In the genomic region with DNA sequence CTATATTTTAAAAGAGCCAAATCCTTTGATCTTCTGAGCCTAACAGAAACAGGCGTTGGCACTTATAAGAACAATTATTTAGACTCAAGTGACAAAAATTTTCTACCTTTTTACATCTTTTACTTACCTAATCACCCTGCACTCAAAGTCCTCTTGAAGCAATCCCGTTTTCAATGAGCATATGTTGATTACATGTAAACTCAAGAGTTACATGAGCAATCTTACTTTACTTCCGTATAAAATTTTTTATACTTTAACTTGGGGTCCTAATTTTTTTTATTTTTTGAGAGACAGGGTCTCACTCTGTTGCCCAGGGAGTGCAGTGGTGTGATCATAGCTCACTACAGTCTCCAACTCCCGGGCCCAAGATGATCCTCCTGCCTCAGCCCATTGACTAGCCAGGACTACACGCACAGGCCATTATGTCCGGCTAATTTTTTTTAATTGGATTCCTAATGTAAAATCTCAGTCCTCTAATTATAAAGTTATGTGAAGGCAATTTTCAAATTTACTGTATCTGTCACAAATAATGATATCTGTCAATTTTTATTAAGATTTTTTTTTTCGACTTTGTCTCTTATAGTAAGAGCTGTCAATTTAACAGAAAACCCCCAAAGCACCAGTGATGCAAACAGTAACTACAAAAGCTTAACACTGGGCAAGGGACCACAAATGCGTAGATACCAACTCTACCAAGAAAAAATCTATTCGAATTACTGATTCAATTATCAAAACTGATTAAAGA, we compare ENCODE assay signal across 1 cellular context.
TF ChIP-seq lines count a peak whose summit lies in the region.

No MANE protein-coding gene starts in this region.

TF ChIP-seq in GM12878, 131 proteins besides CTCF, POLR2A, EP300 and RAD21:
- TF ChIP-seq, protein P1, sequence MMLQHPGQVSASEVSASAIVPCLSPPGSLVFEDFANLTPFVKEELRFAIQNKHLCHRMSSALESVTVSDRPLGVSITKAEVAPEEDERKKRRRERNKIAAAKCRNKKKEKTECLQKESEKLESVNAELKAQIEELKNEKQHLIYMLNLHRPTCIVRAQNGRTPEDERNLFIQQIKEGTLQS (IDR thresholded peaks at IDR 0.05; ENCODE audit: borderline replicate concordance, extremely low read depth, low read depth, low read length), result no peak
- TF ChIP-seq MYC (IDR thresholded peaks at IDR 0.05; ENCODE audit: insufficient read depth, insufficient read length, insufficient replicate concordance, low read length, severe bottlenecking) (no peak), ATF7 (IDR thresholded peaks at IDR 0.05; ENCODE audit: low read depth) (no peak), HDAC2 (IDR thresholded peaks at IDR 0.05) (no peak), TCF12 (IDR thresholded peaks at IDR 0.05; ENCODE audit: low read depth, low read length) (no peak), JUND (IDR thresholded peaks at IDR 0.05; ENCODE audit: low read depth, low read length) (no peak), BCL11A (IDR thresholded peaks at IDR 0.05; ENCODE audit: low read depth, low read length) (no peak), SUZ12 (IDR thresholded peaks at IDR 0.05; ENCODE audit: unreplicated experiment) (no peak), RB1 (IDR thresholded peaks at IDR 0.05; ENCODE audit: borderline replicate concordance) (no peak), GATAD2B (conservative IDR thresholded peaks at IDR 0.05; ENCODE audit: low read depth) (no peak), MTA3 (IDR thresholded peaks at IDR 0.05; ENCODE audit: borderline replicate concordance, low read length) (0 out of 2 replicates have a peak, but pooled peaks have one; percentile 50), POLR2AphosphoS2 (IDR thresholded peaks at IDR 0.05; ENCODE audit: low read depth, low read length) (peak; percentile 2; the same call in 1 of the 2 replicates), BMI1 (IDR thresholded peaks at IDR 0.05; ENCODE audit: borderline replicate concordance) (no peak), CBX3 (IDR thresholded peaks at IDR 0.05; ENCODE audit: borderline replicate concordance, low read depth) (no peak), WRNIP1 (IDR thresholded peaks at IDR 0.05; ENCODE audit: borderline replicate concordance, low read depth, low read length) (no peak), RCOR1 (conservative IDR thresholded peaks at IDR 0.05; ENCODE audit: low read depth, low read length) (no peak)
- TF ChIP-seq, protein P2, sequence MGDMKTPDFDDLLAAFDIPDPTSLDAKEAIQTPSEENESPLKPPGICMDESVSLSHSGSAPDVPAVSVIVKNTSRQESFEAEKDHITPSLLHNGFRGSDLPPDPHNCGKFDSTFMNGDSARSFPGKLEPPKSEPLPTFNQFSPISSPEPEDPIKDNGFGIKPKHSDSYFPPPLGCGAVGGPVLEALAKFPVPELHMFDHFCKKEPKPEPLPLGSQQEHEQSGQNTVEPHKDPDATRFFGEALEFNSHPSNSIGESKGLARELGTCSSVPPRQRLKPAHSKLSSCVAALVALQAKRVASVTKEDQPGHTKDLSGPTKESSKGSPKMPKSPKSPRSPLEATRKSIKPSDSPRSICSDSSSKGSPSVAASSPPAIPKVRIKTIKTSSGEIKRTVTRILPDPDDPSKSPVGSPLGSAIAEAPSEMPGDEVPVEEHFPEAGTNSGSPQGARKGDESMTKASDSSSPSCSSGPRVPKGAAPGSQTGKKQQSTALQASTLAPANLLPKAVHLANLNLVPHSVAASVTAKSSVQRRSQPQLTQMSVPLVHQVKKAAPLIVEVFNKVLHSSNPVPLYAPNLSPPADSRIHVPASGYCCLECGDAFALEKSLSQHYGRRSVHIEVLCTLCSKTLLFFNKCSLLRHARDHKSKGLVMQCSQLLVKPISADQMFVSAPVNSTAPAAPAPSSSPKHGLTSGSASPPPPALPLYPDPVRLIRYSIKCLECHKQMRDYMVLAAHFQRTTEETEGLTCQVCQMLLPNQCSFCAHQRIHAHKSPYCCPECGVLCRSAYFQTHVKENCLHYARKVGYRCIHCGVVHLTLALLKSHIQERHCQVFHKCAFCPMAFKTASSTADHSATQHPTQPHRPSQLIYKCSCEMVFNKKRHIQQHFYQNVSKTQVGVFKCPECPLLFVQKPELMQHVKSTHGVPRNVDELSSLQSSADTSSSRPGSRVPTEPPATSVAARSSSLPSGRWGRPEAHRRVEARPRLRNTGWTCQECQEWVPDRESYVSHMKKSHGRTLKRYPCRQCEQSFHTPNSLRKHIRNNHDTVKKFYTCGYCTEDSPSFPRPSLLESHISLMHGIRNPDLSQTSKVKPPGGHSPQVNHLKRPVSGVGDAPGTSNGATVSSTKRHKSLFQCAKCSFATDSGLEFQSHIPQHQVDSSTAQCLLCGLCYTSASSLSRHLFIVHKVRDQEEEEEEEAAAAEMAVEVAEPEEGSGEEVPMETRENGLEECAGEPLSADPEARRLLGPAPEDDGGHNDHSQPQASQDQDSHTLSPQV (IDR thresholded peaks at IDR 0.05), result no peak
